ENCODE assay signal across 8 cellular contexts in genomic region chr2:162840598-162841246, GRCh38. TPM values are rescaled to one million over a fixed set of nuclear protein-coding genes. Genes with fewer than 3 reads are reported as not detected.
A peak's percentile ranks its signal among the peaks of the same experiment; 100 is the strongest.
DNase-seq lines count a peak whose midpoint lies in the region; ATAC-seq, FAIRE-seq and TF ChIP-seq lines count a peak whose summit lies in the region.

No MANE protein-coding gene starts in this region.

- H2AFZ ChIP-seq in neural cell (ENCODE audit: low read depth, low read length) = no peak overlapping the region

- H3K27me3 ChIP-seq in neural cell (ENCODE audit: insufficient read depth, low read depth, low read length) = peaks cover 6% of the 10 kb centered on the region

- H3K79me2 ChIP-seq in neural cell (replicated peaks; ENCODE audit: insufficient read depth, low read length) = peaks cover 12% of the 10 kb centered on the region

- intact Hi-C loops in left cardiac atrium (cut with DNase I) (no loop called here), Right ventricle myocardium inferior (cut with DNase I) (no loop called here)

- no peak overlapping the region for H3K27ac ChIP-seq in neural cell (ENCODE audit: low read length)

- no peak for FAIRE-seq in RCC 7860 (lab: Jason Lieb, UNC)
- FAIRE-seq in endometrium (lab: Jason Lieb, UNC) = peak; percentile 12

- H3K9me3 ChIP-seq in neural cell (ENCODE audit: low read length) = no peaks in the 10 kb centered on the region

- no peak overlapping the region for H3K9ac ChIP-seq in neural cell (ENCODE audit: low read length)

- no peak for TF ChIP-seq CTCF in neural cell (IDR thresholded peaks at IDR 0.05; ENCODE audit: poor library complexity, severe bottlenecking)

- TF ChIP-seq EP300 in neural cell (conservative IDR thresholded peaks at IDR 0.05; ENCODE audit: poor library complexity, severe bottlenecking) = no peak

- no peaks in the 10 kb centered on the region for H3F3A ChIP-seq in neural cell (ENCODE audit: insufficient read depth, low read length, poor library complexity, severe bottlenecking)

- DNase-seq in left cardiac atrium (peak; percentile 35), Right ventricle myocardium inferior (ENCODE audit: missing footprints) (no peak), RCC 7860 (ENCODE audit: low spot score) (peak; percentile 41), NCI-H1092 treated with DMSO at 0.1 percent for 48 hours (lab: John Stamatoyannopoulos, UW) (no peak)

- no peak for TF ChIP-seq RAD21 in neural cell (conservative IDR thresholded peaks at IDR 0.05)

- H3K4me3 ChIP-seq in neural cell (ENCODE audit: low read length) = peak overlapping the region; percentile 76

- H4K20me1 ChIP-seq in neural cell (ENCODE audit: insufficient read depth) = no peaks in the 10 kb centered on the region

- ATAC-seq in left cardiac atrium (peak; percentile 74 to 85), Right ventricle myocardium inferior (no peak), HG03025 (IDR thresholded peaks at IDR 0.05; ENCODE audit: low FRiP score, unreplicated experiment) (peak; percentile 91), HG02840 (IDR thresholded peaks at IDR 0.05; ENCODE audit: low FRiP score, unreplicated experiment) (no peak)

- no peaks in the 10 kb centered on the region for H3K36me3 ChIP-seq in neural cell (ENCODE audit: insufficient read depth, low read length)

- peak overlapping the region; percentile 79 for H3K4me2 ChIP-seq in neural cell (ENCODE audit: low read length)

- H3K9me2 ChIP-seq in neural cell (ENCODE audit: insufficient read depth, low read length) = no peaks in the 10 kb centered on the region

TF ChIP-seq in neural cell, 6 proteins besides CTCF, POLR2A, EP300 and RAD21:
- TF ChIP-seq REST (IDR thresholded peaks at IDR 0.05; ENCODE audit: borderline replicate concordance) (peak; percentile 98), SMC3 (conservative IDR thresholded peaks at IDR 0.05; ENCODE audit: poor library complexity) (no peak), MXI1 (conservative IDR thresholded peaks at IDR 0.05; ENCODE audit: poor library complexity, severe bottlenecking) (no peak)
TF ChIP-seq in neural cell: peak in this region for 1.

RNA-seq across cellular contexts. Expression of gene KCNH7, which starts 2.2 kb away (rescaled TPM):
- total RNA-seq in left cardiac atrium (under 1 TPM in 1 of 2 donors, not detected in 1; 0.31 TPM), Right ventricle myocardium inferior (not detected)
- 5.4 and 6.3 TPM in 2 replicates for polyA plus RNA-seq in neural cell
- polyA minus RNA-seq in neural cell = 69.6 and 84.2 TPM in 2 replicates

Comparison
In these comparisons a context has a peak if more than half of its experiments do, and no peak if none do; other contexts are left out.
1. ATAC-seq: peak in left cardiac atrium (2 of 2) and HG03025 (single experiment); none in Right ventricle myocardium inferior (single experiment) and HG02840 (single experiment).
2. DNase-seq: peak in left cardiac atrium (single experiment) and RCC 7860 (single experiment); none in Right ventricle myocardium inferior (single experiment) and NCI-H1092 treated with DMSO at 0.1 percent for 48 hours (single experiment).